In genomic region chr16:56372938-56373337, GRCh38 we compare ENCODE assay signal across 2 cellular contexts.
TF ChIP-seq lines count a peak whose summit lies in the region.

No MANE protein-coding gene starts in this region.

TF ChIP-seq in GM23338, 12 proteins besides CTCF, POLR2A, EP300 and RAD21:
- TF ChIP-seq ZNF462 (CRISPR knock-in tag; IDR thresholded peaks at IDR 0.05) (no peak), ZNF331 (CRISPR knock-in tag; IDR thresholded peaks at IDR 0.05; ENCODE audit: low read depth) (no peak), CREB1 (CRISPR knock-in tag; IDR thresholded peaks at IDR 0.05; ENCODE audit: low read depth) (no peak), NANOG (IDR thresholded peaks at IDR 0.05; ENCODE audit: borderline replicate concordance) (no peak), POLR2AphosphoS5 (IDR thresholded peaks at IDR 0.05; ENCODE audit: low read depth) (no peak)

TF ChIP-seq in HEK293T, 16 proteins besides CTCF, POLR2A, EP300 and RAD21:
- TF ChIP-seq CTBP1 (IDR thresholded peaks at IDR 0.05; ENCODE audit: borderline replicate concordance) (no peak), TARDBP (IDR thresholded peaks at IDR 0.05) (no peak), NFRKB (IDR thresholded peaks at IDR 0.05) (no peak), SP1 (IDR thresholded peaks at IDR 0.05) (no peak), FOXK2 (IDR thresholded peaks at IDR 0.05) (no peak), LEF1 (IDR thresholded peaks at IDR 0.05; ENCODE audit: borderline replicate concordance) (no peak), FOXM1 (IDR thresholded peaks at IDR 0.05; ENCODE audit: borderline replicate concordance) (no peak)
